In the genomic region with DNA sequence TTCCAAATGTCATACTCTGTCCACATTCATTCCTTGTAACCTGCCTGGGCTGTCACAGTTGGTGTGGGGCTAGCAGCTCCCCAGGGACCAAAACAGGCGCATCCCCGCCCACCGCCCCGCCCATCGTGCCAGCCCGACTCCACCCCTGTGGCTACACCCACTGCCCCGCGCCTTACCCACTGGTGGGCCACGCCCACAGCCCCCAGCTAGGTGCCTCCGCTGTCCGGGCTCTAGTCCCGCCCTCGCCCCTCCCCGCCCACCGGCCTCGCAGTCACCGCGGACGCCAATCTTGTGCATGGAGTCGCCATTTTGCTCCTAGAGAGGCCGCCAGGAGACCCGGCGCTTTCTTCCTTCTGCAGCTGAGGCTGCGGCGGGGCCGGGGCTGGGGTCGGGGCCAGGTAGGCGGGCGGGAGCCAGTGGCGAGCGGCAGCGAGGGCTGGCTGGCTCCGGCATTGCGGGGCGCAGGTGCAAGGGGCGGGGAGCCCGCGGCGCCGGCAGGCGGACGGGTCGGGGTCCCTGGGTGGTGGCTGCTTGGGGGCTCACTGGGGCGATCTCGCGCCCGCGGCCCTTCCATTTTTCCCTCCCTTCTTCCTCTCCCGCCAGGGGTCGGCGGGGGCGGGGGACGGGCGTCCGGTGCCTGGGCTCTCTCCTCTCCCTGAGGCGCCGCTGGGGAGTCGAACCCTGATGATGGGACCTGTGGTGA, we compare ENCODE assay signal across 1 cellular context.
A peak's percentile ranks its signal among the peaks of the same experiment; 100 is the strongest.
TF ChIP-seq lines count a peak whose summit lies in the region.

A gene with protein sequence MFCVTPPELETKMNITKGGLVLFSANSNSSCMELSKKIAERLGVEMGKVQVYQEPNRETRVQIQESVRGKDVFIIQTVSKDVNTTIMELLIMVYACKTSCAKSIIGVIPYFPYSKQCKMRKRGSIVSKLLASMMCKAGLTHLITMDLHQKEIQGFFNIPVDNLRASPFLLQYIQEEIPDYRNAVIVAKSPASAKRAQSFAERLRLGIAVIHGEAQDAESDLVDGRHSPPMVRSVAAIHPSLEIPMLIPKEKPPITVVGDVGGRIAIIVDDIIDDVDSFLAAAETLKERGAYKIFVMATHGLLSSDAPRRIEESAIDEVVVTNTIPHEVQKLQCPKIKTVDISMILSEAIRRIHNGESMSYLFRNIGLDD (plus strand): TSS at position 268 of the 703 bp plus-strand sequence. CDS start 7,703 bp downstream, outside the sequence.

TF ChIP-seq in H1, 55 proteins besides CTCF, POLR2A, EP300 and RAD21 (continues in another document):
- TF ChIP-seq TEAD4 (IDR thresholded peaks at IDR 0.05; ENCODE audit: low read depth, low read length) (no peak), SP4 (IDR thresholded peaks at IDR 0.05; ENCODE audit: low read length) (no peak), JUND (IDR thresholded peaks at IDR 0.05; ENCODE audit: low read length) (no peak), BACH1 (IDR thresholded peaks at IDR 0.05; ENCODE audit: low read length) (0 out of 2 replicates have a peak, but pooled peaks have one; percentile 53), EGR1 (IDR thresholded peaks at IDR 0.05; ENCODE audit: borderline replicate concordance, low read depth, low read length) (peak; percentile 73; the same call in 1 of the 2 replicates), SP2 (IDR thresholded peaks at IDR 0.05; ENCODE audit: low read length) (no peak), YY1 (IDR thresholded peaks at IDR 0.05; ENCODE audit: low read depth, low read length) (peak; percentile 82; the same call in 1 of the 2 replicates), SP1 (IDR thresholded peaks at IDR 0.05; ENCODE audit: low read depth, low read length) (peak; percentile 41; the same call in 1 of the 2 replicates), ASH2L (IDR thresholded peaks at IDR 0.05; ENCODE audit: low read length) (peak; percentile 44), GABPA (IDR thresholded peaks at IDR 0.05; ENCODE audit: borderline replicate concordance, insufficient read depth, low read length) (no peak), NANOG (IDR thresholded peaks at IDR 0.05; ENCODE audit: insufficient read depth, low read depth, low read length, poor library complexity, severe bottlenecking) (no peak), KDM1A (IDR thresholded peaks at IDR 0.05; ENCODE audit: borderline replicate concordance, low read length) (no peak), CBX8 (IDR thresholded peaks at IDR 0.05; ENCODE audit: borderline replicate concordance, low read depth, low read length) (no peak), CREB1 (IDR thresholded peaks at IDR 0.05) (no peak), MAFK (IDR thresholded peaks at IDR 0.05; ENCODE audit: low read depth, low read length) (no peak), TCF12 (IDR thresholded peaks at IDR 0.05; ENCODE audit: low read depth, low read length) (no peak), SIRT6 (IDR thresholded peaks at IDR 0.05; ENCODE audit: low read length) (no peak), TAF1 (IDR thresholded peaks at IDR 0.05; ENCODE audit: low read depth, low read length) (peak; percentile 82; the same call in 1 of the 2 replicates), BRCA1 (IDR thresholded peaks at IDR 0.05; ENCODE audit: low read depth, low read length) (no peak), GTF2F1 (IDR thresholded peaks at IDR 0.05; ENCODE audit: borderline replicate concordance, low read depth, low read length) (no peak), CHD1 (IDR thresholded peaks at IDR 0.05; ENCODE audit: low read depth, low read length) (no peak), HDAC6 (IDR thresholded peaks at IDR 0.05; ENCODE audit: low read depth, low read length) (no peak), POU5F1 (IDR thresholded peaks at IDR 0.05; ENCODE audit: low read depth, low read length) (no peak), NRF1 (IDR thresholded peaks at IDR 0.05; ENCODE audit: low read depth, low read length) (no peak), JUN (IDR thresholded peaks at IDR 0.05; ENCODE audit: low read depth, low read length) (no peak), CHD2 (IDR thresholded peaks at IDR 0.05; ENCODE audit: low read length) (no peak), RNF2 (IDR thresholded peaks at IDR 0.05; ENCODE audit: borderline replicate concordance, low read depth, low read length, missing control alignments, poor library complexity, severe bottlenecking) (no peak), SAP30 (IDR thresholded peaks at IDR 0.05; ENCODE audit: insufficient read depth, insufficient replicate concordance, low read length) (no peak), RBBP5 (IDR thresholded peaks at IDR 0.05; ENCODE audit: borderline replicate concordance, low read depth, low read length) (peak; percentile 47; the same call in 1 of the 2 replicates), RFX5 (IDR thresholded peaks at IDR 0.05; ENCODE audit: borderline replicate concordance, low read depth, low read length) (no peak), ZNF274 (IDR thresholded peaks at IDR 0.05; ENCODE audit: borderline replicate concordance, extremely low read depth, low read length) (no peak), EZH2 (IDR thresholded peaks at IDR 0.05; ENCODE audit: low read depth, low read length, severe bottlenecking) (no peak), HDAC2 (IDR thresholded peaks at IDR 0.05; ENCODE audit: borderline replicate concordance in 1 of 2, low read depth in 2 of 2, low read length in 2 of 2) (peak in 1 of 2 experiments; percentile 67; a peak in 1 of 4 replicates), CTBP2 (IDR thresholded peaks at IDR 0.05; ENCODE audit: borderline replicate concordance, insufficient read depth, insufficient read length, low read length) (no peak), RXRA (IDR thresholded peaks at IDR 0.05; ENCODE audit: insufficient read depth, low read depth, low read length) (no peak), SRF (IDR thresholded peaks at IDR 0.05; ENCODE audit: low read depth, low read length) (no peak), FOSL1 (IDR thresholded peaks at IDR 0.05; ENCODE audit: insufficient read depth, low read depth, low read length) (no peak), KDM4A (IDR thresholded peaks at IDR 0.05; ENCODE audit: low read depth, low read length, severe bottlenecking) (peak; percentile 35), BCL11A (IDR thresholded peaks at IDR 0.05; ENCODE audit: low read depth in 2 of 2, low read length in 2 of 2) (no peak), PHF8 (conservative IDR thresholded peaks at IDR 0.05; ENCODE audit: low read depth, low read length) (peak; percentile 85), CEBPB (IDR thresholded peaks at IDR 0.05; ENCODE audit: low read depth, low read length) (no peak), SIN3A (conservative IDR thresholded peaks at IDR 0.05 in 1 of 2, IDR thresholded peaks at IDR 0.05 in 1 of 2; ENCODE audit: low read depth in 1 of 2, low read length in 2 of 2) (0 out of 4 replicates have a peak, but pooled peaks of 1 of the 2 experiments have one; percentile 23), TAF7 (optimal IDR thresholded peaks at IDR 0.05; ENCODE audit: borderline replicate concordance, low read depth, low read length) (peak; percentile 81), SIX5 (IDR thresholded peaks at IDR 0.05; ENCODE audit: low read depth, low read length) (no peak), SUZ12 (IDR thresholded peaks at IDR 0.05; ENCODE audit: low read length) (no peak), CBX5 (IDR thresholded peaks at IDR 0.05; ENCODE audit: low read depth, low read length) (no peak)
- TF ChIP-seq, protein P1, sequence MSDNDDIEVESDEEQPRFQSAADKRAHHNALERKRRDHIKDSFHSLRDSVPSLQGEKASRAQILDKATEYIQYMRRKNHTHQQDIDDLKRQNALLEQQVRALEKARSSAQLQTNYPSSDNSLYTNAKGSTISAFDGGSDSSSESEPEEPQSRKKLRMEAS (IDR thresholded peaks at IDR 0.05), result no peak
- TF ChIP-seq, protein P2, sequence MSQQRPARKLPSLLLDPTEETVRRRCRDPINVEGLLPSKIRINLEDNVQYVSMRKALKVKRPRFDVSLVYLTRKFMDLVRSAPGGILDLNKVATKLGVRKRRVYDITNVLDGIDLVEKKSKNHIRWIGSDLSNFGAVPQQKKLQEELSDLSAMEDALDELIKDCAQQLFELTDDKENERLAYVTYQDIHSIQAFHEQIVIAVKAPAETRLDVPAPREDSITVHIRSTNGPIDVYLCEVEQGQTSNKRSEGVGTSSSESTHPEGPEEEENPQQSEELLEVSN (IDR thresholded peaks at IDR 0.05), result no peak
- TF ChIP-seq, protein P3, sequence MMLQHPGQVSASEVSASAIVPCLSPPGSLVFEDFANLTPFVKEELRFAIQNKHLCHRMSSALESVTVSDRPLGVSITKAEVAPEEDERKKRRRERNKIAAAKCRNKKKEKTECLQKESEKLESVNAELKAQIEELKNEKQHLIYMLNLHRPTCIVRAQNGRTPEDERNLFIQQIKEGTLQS (IDR thresholded peaks at IDR 0.05; ENCODE audit: insufficient read depth, low read depth, low read length), result no peak
- TF ChIP-seq, protein P4, sequence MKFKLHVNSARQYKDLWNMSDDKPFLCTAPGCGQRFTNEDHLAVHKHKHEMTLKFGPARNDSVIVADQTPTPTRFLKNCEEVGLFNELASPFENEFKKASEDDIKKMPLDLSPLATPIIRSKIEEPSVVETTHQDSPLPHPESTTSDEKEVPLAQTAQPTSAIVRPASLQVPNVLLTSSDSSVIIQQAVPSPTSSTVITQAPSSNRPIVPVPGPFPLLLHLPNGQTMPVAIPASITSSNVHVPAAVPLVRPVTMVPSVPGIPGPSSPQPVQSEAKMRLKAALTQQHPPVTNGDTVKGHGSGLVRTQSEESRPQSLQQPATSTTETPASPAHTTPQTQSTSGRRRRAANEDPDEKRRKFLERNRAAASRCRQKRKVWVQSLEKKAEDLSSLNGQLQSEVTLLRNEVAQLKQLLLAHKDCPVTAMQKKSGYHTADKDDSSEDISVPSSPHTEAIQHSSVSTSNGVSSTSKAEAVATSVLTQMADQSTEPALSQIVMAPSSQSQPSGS (IDR thresholded peaks at IDR 0.05; ENCODE audit: low read length), result no peak
- TF ChIP-seq, protein P5, sequence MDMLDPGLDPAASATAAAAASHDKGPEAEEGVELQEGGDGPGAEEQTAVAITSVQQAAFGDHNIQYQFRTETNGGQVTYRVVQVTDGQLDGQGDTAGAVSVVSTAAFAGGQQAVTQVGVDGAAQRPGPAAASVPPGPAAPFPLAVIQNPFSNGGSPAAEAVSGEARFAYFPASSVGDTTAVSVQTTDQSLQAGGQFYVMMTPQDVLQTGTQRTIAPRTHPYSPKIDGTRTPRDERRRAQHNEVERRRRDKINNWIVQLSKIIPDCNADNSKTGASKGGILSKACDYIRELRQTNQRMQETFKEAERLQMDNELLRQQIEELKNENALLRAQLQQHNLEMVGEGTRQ (IDR thresholded peaks at IDR 0.05; ENCODE audit: low read length), result no peak
- TF ChIP-seq, protein P6, sequence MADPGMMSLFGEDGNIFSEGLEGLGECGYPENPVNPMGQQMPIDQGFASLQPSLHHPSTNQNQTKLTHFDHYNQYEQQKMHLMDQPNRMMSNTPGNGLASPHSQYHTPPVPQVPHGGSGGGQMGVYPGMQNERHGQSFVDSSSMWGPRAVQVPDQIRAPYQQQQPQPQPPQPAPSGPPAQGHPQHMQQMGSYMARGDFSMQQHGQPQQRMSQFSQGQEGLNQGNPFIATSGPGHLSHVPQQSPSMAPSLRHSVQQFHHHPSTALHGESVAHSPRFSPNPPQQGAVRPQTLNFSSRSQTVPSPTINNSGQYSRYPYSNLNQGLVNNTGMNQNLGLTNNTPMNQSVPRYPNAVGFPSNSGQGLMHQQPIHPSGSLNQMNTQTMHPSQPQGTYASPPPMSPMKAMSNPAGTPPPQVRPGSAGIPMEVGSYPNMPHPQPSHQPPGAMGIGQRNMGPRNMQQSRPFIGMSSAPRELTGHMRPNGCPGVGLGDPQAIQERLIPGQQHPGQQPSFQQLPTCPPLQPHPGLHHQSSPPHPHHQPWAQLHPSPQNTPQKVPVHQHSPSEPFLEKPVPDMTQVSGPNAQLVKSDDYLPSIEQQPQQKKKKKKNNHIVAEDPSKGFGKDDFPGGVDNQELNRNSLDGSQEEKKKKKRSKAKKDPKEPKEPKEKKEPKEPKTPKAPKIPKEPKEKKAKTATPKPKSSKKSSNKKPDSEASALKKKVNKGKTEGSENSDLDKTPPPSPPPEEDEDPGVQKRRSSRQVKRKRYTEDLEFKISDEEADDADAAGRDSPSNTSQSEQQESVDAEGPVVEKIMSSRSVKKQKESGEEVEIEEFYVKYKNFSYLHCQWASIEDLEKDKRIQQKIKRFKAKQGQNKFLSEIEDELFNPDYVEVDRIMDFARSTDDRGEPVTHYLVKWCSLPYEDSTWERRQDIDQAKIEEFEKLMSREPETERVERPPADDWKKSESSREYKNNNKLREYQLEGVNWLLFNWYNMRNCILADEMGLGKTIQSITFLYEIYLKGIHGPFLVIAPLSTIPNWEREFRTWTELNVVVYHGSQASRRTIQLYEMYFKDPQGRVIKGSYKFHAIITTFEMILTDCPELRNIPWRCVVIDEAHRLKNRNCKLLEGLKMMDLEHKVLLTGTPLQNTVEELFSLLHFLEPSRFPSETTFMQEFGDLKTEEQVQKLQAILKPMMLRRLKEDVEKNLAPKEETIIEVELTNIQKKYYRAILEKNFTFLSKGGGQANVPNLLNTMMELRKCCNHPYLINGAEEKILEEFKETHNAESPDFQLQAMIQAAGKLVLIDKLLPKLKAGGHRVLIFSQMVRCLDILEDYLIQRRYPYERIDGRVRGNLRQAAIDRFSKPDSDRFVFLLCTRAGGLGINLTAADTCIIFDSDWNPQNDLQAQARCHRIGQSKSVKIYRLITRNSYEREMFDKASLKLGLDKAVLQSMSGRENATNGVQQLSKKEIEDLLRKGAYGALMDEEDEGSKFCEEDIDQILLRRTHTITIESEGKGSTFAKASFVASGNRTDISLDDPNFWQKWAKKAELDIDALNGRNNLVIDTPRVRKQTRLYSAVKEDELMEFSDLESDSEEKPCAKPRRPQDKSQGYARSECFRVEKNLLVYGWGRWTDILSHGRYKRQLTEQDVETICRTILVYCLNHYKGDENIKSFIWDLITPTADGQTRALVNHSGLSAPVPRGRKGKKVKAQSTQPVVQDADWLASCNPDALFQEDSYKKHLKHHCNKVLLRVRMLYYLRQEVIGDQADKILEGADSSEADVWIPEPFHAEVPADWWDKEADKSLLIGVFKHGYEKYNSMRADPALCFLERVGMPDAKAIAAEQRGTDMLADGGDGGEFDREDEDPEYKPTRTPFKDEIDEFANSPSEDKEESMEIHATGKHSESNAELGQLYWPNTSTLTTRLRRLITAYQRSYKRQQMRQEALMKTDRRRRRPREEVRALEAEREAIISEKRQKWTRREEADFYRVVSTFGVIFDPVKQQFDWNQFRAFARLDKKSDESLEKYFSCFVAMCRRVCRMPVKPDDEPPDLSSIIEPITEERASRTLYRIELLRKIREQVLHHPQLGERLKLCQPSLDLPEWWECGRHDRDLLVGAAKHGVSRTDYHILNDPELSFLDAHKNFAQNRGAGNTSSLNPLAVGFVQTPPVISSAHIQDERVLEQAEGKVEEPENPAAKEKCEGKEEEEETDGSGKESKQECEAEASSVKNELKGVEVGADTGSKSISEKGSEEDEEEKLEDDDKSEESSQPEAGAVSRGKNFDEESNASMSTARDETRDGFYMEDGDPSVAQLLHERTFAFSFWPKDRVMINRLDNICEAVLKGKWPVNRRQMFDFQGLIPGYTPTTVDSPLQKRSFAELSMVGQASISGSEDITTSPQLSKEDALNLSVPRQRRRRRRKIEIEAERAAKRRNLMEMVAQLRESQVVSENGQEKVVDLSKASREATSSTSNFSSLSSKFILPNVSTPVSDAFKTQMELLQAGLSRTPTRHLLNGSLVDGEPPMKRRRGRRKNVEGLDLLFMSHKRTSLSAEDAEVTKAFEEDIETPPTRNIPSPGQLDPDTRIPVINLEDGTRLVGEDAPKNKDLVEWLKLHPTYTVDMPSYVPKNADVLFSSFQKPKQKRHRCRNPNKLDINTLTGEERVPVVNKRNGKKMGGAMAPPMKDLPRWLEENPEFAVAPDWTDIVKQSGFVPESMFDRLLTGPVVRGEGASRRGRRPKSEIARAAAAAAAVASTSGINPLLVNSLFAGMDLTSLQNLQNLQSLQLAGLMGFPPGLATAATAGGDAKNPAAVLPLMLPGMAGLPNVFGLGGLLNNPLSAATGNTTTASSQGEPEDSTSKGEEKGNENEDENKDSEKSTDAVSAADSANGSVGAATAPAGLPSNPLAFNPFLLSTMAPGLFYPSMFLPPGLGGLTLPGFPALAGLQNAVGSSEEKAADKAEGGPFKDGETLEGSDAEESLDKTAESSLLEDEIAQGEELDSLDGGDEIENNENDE (IDR thresholded peaks at IDR 0.05; ENCODE audit: insufficient replicate concordance, low read length), result no peak
